In genomic region chr7:24829787-24830186, GRCh38 we compare ENCODE assay signal across 1 cellular context.
TF ChIP-seq lines count a peak whose summit lies in the region.

No MANE protein-coding gene starts in this region.

TF ChIP-seq in SK-N-SH, 30 proteins besides CTCF, POLR2A, EP300 and RAD21 (continued from another document):
- TF ChIP-seq POLR2AphosphoS5 (IDR thresholded peaks at IDR 0.05; ENCODE audit: low read depth, low read length) (no peak), RFX5 (IDR thresholded peaks at IDR 0.05; ENCODE audit: low read length) (no peak), NFIC (IDR thresholded peaks at IDR 0.05; ENCODE audit: borderline replicate concordance) (no peak), MXI1 (IDR thresholded peaks at IDR 0.05; ENCODE audit: low read depth, low read length) (no peak), IRF3 (IDR thresholded peaks at IDR 0.05; ENCODE audit: low read depth, low read length) (no peak), ELF1 (IDR thresholded peaks at IDR 0.05) (no peak)
- TF ChIP-seq, protein P1, sequence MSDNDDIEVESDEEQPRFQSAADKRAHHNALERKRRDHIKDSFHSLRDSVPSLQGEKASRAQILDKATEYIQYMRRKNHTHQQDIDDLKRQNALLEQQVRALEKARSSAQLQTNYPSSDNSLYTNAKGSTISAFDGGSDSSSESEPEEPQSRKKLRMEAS (IDR thresholded peaks at IDR 0.05; ENCODE audit: low read depth) = no peak
